In the genomic region with DNA sequence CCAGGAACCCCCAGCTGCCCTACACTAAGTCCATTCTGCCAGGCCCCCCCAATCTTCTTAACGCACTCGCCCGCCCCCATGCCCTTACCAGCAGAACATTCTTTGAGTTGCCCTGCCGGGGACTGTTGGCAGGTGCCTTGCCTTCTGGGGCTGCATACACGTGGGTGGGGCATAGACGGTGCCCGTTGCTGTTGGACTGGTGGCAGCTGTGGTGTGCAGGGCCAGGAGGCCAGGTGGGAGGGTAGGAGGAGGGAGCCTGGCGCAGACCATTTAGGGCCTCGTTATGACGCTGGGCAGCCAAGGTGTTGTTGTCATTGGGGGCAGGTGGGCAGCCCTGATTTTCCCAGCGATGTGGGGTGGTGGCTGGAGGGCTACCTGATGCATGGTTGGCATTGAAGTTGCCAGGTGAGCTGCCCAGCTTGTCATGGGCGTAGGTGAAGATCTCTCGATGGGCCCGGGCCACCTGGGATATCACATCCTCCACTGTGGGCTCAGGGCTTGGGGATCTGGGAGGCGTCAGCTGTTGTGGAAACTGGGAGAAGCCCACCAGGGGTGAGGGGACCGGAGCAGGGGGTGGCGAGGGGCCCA, we compare ENCODE assay signal across 1 cellular context.
TF ChIP-seq lines count a peak whose summit lies in the region.

No MANE protein-coding gene starts in this region.

TF ChIP-seq in IMR-90, 13 proteins besides CTCF, POLR2A, EP300 and RAD21:
- no peak for TF ChIP-seq CEBPB (IDR thresholded peaks at IDR 0.05; ENCODE audit: low read depth, low read length)
- no peak for TF ChIP-seq RCOR1 (IDR thresholded peaks at IDR 0.05; ENCODE audit: insufficient replicate concordance, low read length)
- TF ChIP-seq MXI1 (IDR thresholded peaks at IDR 0.05; ENCODE audit: borderline replicate concordance, low read depth, low read length) = no peak
- no peak for TF ChIP-seq RFX5 (IDR thresholded peaks at IDR 0.05; ENCODE audit: low read depth, low read length)
- TF ChIP-seq MAFK (IDR thresholded peaks at IDR 0.05; ENCODE audit: low read depth, low read length) = no peak
- TF ChIP-seq MAZ (IDR thresholded peaks at IDR 0.05; ENCODE audit: borderline replicate concordance, low read depth, low read length) = no peak
- no peak for TF ChIP-seq FOS (IDR thresholded peaks at IDR 0.05; ENCODE audit: low read depth, low read length)
- TF ChIP-seq, protein P1, sequence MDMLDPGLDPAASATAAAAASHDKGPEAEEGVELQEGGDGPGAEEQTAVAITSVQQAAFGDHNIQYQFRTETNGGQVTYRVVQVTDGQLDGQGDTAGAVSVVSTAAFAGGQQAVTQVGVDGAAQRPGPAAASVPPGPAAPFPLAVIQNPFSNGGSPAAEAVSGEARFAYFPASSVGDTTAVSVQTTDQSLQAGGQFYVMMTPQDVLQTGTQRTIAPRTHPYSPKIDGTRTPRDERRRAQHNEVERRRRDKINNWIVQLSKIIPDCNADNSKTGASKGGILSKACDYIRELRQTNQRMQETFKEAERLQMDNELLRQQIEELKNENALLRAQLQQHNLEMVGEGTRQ (IDR thresholded peaks at IDR 0.05; ENCODE audit: low read depth, low read length) = no peak
- TF ChIP-seq CHD1 (IDR thresholded peaks at IDR 0.05; ENCODE audit: low read depth, low read length) = no peak
- TF ChIP-seq NFE2L2 (IDR thresholded peaks at IDR 0.05; ENCODE audit: low read depth, low read length) = no peak
- no peak for TF ChIP-seq BHLHE40 (IDR thresholded peaks at IDR 0.05; ENCODE audit: low read depth, low read length)
- no peak for TF ChIP-seq SMC3 (IDR thresholded peaks at IDR 0.05; ENCODE audit: low read depth, low read length)
- TF ChIP-seq, protein P2, sequence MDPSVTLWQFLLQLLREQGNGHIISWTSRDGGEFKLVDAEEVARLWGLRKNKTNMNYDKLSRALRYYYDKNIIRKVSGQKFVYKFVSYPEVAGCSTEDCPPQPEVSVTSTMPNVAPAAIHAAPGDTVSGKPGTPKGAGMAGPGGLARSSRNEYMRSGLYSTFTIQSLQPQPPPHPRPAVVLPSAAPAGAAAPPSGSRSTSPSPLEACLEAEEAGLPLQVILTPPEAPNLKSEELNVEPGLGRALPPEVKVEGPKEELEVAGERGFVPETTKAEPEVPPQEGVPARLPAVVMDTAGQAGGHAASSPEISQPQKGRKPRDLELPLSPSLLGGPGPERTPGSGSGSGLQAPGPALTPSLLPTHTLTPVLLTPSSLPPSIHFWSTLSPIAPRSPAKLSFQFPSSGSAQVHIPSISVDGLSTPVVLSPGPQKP (IDR thresholded peaks at IDR 0.05; ENCODE audit: borderline replicate concordance, low read depth, low read length) = no peak
